ENCODE assay signal across 14 cellular contexts in genomic region chrX:52907137-52907536, GRCh38. TPM values are rescaled to one million over a fixed set of nuclear protein-coding genes. Genes with fewer than 3 reads are reported as not detected.
"Had no signal": no experiment of that assay in that cellular context is flagged by ENCODE, and none has a peak within 500 bp of the region (broad histone marks: within the 10 kb centered on the region; RNA-seq: fewer than 3 reads in every experiment).

No MANE protein-coding gene starts in this region.

RNA-seq across cellular contexts. Expression of gene XAGE3, which starts 39.3 kb away (rescaled TPM):
- total RNA-seq: stomach, subcutaneous adipose tissue, suprapubic skin, temporal lobe, thoracic aorta, thyroid gland, tibial nerve, transverse colon, upper lobe of left lung, upper lobe of right lung, ureter, urinary bladder, uterus, vagina had no signal
